In the genomic region with DNA sequence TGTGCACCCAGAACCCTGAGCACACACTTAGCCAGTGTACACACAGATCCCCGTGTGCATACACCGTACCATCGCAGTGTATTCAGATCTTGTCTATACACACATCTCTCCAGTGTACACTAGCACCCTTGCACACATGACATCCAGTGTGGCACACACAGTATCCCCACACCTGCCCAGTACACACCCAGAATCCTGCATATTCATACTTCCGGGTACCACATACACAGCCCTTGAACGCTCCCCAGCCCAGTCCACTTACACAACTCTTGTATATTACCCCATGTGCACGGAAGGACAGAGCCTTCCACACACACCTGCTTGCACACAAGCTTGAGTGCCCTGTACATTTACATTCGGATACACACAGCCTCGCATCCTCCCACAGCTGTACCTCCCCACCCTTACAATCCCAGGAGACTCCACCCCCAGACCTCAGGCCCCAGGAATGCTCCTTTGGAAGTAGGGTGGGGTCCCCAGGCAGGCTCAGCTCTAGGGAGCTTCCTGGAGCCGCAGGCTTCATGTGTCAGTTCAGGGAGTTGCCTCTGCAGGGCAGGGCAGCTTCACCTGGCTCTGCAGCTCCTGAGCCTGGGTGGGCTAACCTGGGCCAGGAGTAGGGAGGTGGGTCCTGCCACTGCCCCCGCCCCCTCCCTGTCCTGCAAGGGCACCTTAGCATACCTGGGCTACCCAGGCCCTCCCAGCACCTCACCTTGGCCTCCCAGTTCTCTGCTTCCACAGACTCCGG, we compare ENCODE assay signal across 8 cellular contexts. TPM values are rescaled to one million over a fixed set of nuclear protein-coding genes. Genes with fewer than 3 reads are reported as not detected.
DNase-seq lines count a peak whose midpoint lies in the region; ATAC-seq, FAIRE-seq and TF ChIP-seq lines count a peak whose summit lies in the region.

No MANE protein-coding gene starts in this region.

- H4K5ac ChIP-seq in H1 (ENCODE audit: insufficient read length, low read depth, low read length): no peak overlapping the region

- H3K23ac ChIP-seq in H1 (ENCODE audit: insufficient read length): no peak overlapping the region

- no peaks in the 10 kb centered on the region for H3K9me3 Mint-ChIP-seq in IgD-negative memory B cell
- H3K9me3 Mint-ChIP-seq in naive thymus-derived CD8-positive, alpha-beta T cell: no peaks in the 10 kb centered on the region

- peaks cover 10 to 35% (median 14%) of the 10 kb centered on the region in 3 donors for H3K4me1 Mint-ChIP-seq in IgD-negative memory B cell
- H3K4me1 Mint-ChIP-seq in naive thymus-derived CD8-positive, alpha-beta T cell: peaks cover 28 to 68% (median 53%) of the 10 kb centered on the region in 4 donors

- peaks cover 1 to 19% of the 10 kb centered on the region in 2 experiments for H4K20me1 ChIP-seq in H1 (replicated peaks in 1 of 2; ENCODE audit: control insufficient read depth in 1 of 2, insufficient read depth in 2 of 2, low read length in 2 of 2)

- POLR2A ChIA-PET in A673 (lab: Charles Lee; ENCODE audit: low non-redundant PET) (no interaction called here), H1 (lab: Charles Lee; ENCODE audit: partially characterized antibody) (interaction anchor here (0.6 to 24.3 kb wide), 19 partner anchors 10 to 155 kb away, joined by 3 to 350 read pairs (median 7); partner anchors contain the start of gene AHDC1)
- POLR2A ChIA-PET in naive thymus-derived CD8-positive, alpha-beta T cell (lab: Charles Lee): interaction anchor here (1.0 to 3.9 kb wide), 10 partner anchors 11 to 113 kb away, joined by 3 to 22 read pairs (median 5); partner anchors contain the start of genes AHDC1 and WASF2

- CTCF ChIA-PET in A673 (lab: Charles Lee): interaction anchor here (0.5 to 3.6 kb wide), 16 partner anchors 10 to 638 kb away, joined by 3 to 37 read pairs (median 5); no protein-coding TSS in a partner anchor
- CTCF ChIA-PET in H1 (lab: Charles Lee; ENCODE audit: partially characterized antibody): interaction anchor here (0.6 to 56.1 kb wide), 33 partner anchors 5 to 655 kb away, joined by 3 to 1807 read pairs (median 6); partner anchors contain the start of genes AHDC1, MAP3K6 and WASF2

- peaks cover 0 to 17% of the 10 kb centered on the region in 2 experiments; a peak in 2 of 4 replicates for H3K79me2 ChIP-seq in H1 (ENCODE audit: control insufficient read depth in 1 of 2, insufficient read depth in 2 of 2, low read length in 2 of 2)

- peaks cover 2% of the 10 kb centered on the region; the same call in 1 of the 2 replicates for H3K23me2 ChIP-seq in H1 (ENCODE audit: low read depth, low read length)

- ATAC-seq in naive thymus-derived CD8-positive, alpha-beta T cell: no peak
- ATAC-seq in HG03280 (IDR thresholded peaks at IDR 0.05; ENCODE audit: unreplicated experiment) (no peak), HG02852 (IDR thresholded peaks at IDR 0.05; ENCODE audit: unreplicated experiment) (no peak)

- H3K36me3 ChIP-seq in A673 (ENCODE audit: insufficient read depth, low read length, poor library complexity, severe bottlenecking) (peaks cover 7% of the 10 kb centered on the region), H1 (ENCODE audit: control insufficient read depth in 2 of 4, insufficient read depth in 4 of 4, low read length in 3 of 4) (peaks cover 0 to 3% (median 0%) of the 10 kb centered on the region in 4 experiments; a peak in 1 of 8 replicates)

- TF ChIP-seq RAD21 in H1 (IDR thresholded peaks at IDR 0.05 in 1 of 2, conservative IDR thresholded peaks at IDR 0.05 in 1 of 2; ENCODE audit: low read depth in 2 of 2, low read length in 2 of 2): peak; percentile 16 to 45; a peak in 1 of 4 replicates

- peak overlapping the region; percentile 44; the same call in 1 of the 2 replicates for H2AK5ac ChIP-seq in H1 (ENCODE audit: low read depth, low read length)

- H4K8ac ChIP-seq in H1 (ENCODE audit: extremely low read depth, insufficient read depth, low read length): peak overlapping the region; percentile 28; the same call in 1 of the 2 replicates

- no peaks in the 10 kb centered on the region for H3K27me3 ChIP-seq in A673 (replicated peaks; ENCODE audit: insufficient read depth, low read depth, low read length, poor library complexity)
- no peaks in the 10 kb centered on the region; a peak in 1 of 7 replicates for H3K27me3 ChIP-seq in H1 (replicated peaks in 1 of 4; ENCODE audit: control insufficient read depth in 3 of 4, extremely low read depth in 1 of 4, insufficient read depth in 3 of 4, low read length in 3 of 4)

- peak overlapping the region; percentile 95 for H3K18ac ChIP-seq in H1 (ENCODE audit: extremely low read depth, low read length)

- 80% methylated on average over 11 of the region's 11 CpGs; no CpG with 5 or more reads in 1 of the 2 experiments for WGBS in H1 (ENCODE audit: extremely low coverage in 1 of 2, insufficient coverage in 1 of 2, insufficient read length in 1 of 2, insufficient replicate concordance in 2 of 2, low coverage in 1 of 2, low lambda C conversion rate in 2 of 2, missing lambda C conversion rate in 1 of 2), 2 experiments

- peak overlapping the region; percentile 34 for H2BK120ac ChIP-seq in H1 (replicated peaks; ENCODE audit: low read depth, low read length)

- peaks cover 59% of the 10 kb centered on the region for H3K4me1 ChIP-seq in A673 (ENCODE audit: insufficient read depth, low read length, poor library complexity, severe bottlenecking)
- peaks cover 13 to 48% (median 25%) of the 10 kb centered on the region in 4 experiments for H3K4me1 ChIP-seq in H1 (replicated peaks in 1 of 4; ENCODE audit: control insufficient read depth in 3 of 4, insufficient read depth in 4 of 4, low read length in 3 of 4)

- no peak for DNase-seq in A673 (ENCODE audit: low spot score)
- no peak for DNase-seq in H1 (ENCODE audit: low read depth in 1 of 2, low spot score in 2 of 2)
- DNase-seq in naive thymus-derived CD8-positive, alpha-beta T cell: no peak
- DNase-seq in NCI-H748 treated with DMSO at 0.1 percent for 48 hours (lab: John Stamatoyannopoulos, UW): no peak
- no peak for DNase-seq in activated CD8-positive, alpha-beta memory T cell treated with anti-CD3 and anti-CD28 coated beads for 24 hours

- H2AFZ ChIP-seq in H1 (ENCODE audit: low read length): no peak overlapping the region

- peak overlapping the region; percentile 22; the same call in 1 of the 2 replicates for H2BK5ac ChIP-seq in H1 (ENCODE audit: low read depth, low read length)

- intact Hi-C loops in A673 (cut with micrococcal nuclease; ENCODE audit: unreplicated experiment): no loop called here

- H3K27ac ChIP-seq in A673 (ENCODE audit: low read depth, low read length, poor library complexity, severe bottlenecking) (peak overlapping the region; percentile 11), H1 (ENCODE audit: low read depth, low read length) (no peak overlapping the region; the same call in 1 of the 2 replicates)

- TF ChIP-seq CTCF in A673 (conservative IDR thresholded peaks at IDR 0.05; ENCODE audit: low read depth, low read length) (no peak), H1 (IDR thresholded peaks at IDR 0.05; ENCODE audit: control extremely low read depth in 1 of 3, insufficient read depth in 1 of 3, low read depth in 1 of 3, low read length in 3 of 3) (no peak)

- no peak for FAIRE-seq in H1 (lab: Jason Lieb, UNC)

- H3K9me3 ChIP-seq in A673 (ENCODE audit: low read depth, low read length, poor library complexity, severe bottlenecking): no peaks in the 10 kb centered on the region
- no peaks in the 10 kb centered on the region for H3K9me3 ChIP-seq in H1 (ENCODE audit: insufficient read depth in 2 of 2, low read depth in 1 of 2, low read length in 1 of 2)

- H3K27me3 Mint-ChIP-seq in IgD-negative memory B cell: no peaks in the 10 kb centered on the region
- H3K27me3 Mint-ChIP-seq in naive thymus-derived CD8-positive, alpha-beta T cell: no peaks in the 10 kb centered on the region

- TF ChIP-seq EP300 in H1 (IDR thresholded peaks at IDR 0.05; ENCODE audit: borderline replicate concordance in 1 of 2, low read depth in 2 of 2, low read length in 2 of 2): no peak

- H3K4me3 ChIP-seq in A673 (ENCODE audit: low read depth, low read length, poor library complexity, severe bottlenecking) (no peak overlapping the region), H1 (ENCODE audit: extremely low read depth in 1 of 4, insufficient read depth in 2 of 4, low read depth in 3 of 4, low read length in 4 of 4) (peak overlapping the region in 2 of 4 experiments; percentile 1 to 42; a peak in 2 of 8 replicates)

- H3K36me3 Mint-ChIP-seq in IgD-negative memory B cell: peaks cover 4% of the 10 kb centered on the region
- peaks cover 0 to 3% (median 0%) of the 10 kb centered on the region in 3 donors for H3K36me3 Mint-ChIP-seq in naive thymus-derived CD8-positive, alpha-beta T cell

- 0 out of 2 replicates have a peak overlapping the region, but pooled peaks have one; percentile 77 for H2BK20ac ChIP-seq in H1 (ENCODE audit: low read length)

- H3K4me2 ChIP-seq in H1 (ENCODE audit: insufficient read depth in 1 of 2, low read depth in 2 of 2, low read length in 2 of 2): peak overlapping the region; percentile 26 to 31

- peaks cover 10% of the 10 kb centered on the region for H3K79me1 ChIP-seq in H1 (ENCODE audit: low read depth, low read length)

- peak overlapping the region; percentile 5 for H4K91ac ChIP-seq in H1 (replicated peaks; ENCODE audit: insufficient read length, low read length)

- 0 out of 7 replicates have a peak overlapping the region, but pooled peaks of 1 of the 4 experiments have one; percentile 7 for H3K9ac ChIP-seq in H1 (replicated peaks in 1 of 4; ENCODE audit: extremely low read depth in 1 of 4, low read depth in 3 of 4, low read length in 3 of 4)

- H3K4me3 Mint-ChIP-seq in IgD-negative memory B cell: no peak overlapping the region
- peak overlapping the region in 3 of 10 donors; percentile 26 to 59 (median 45) for H3K4me3 Mint-ChIP-seq in naive thymus-derived CD8-positive, alpha-beta T cell

- no peak overlapping the region for H3K14ac ChIP-seq in H1 (ENCODE audit: insufficient read length)

- peak overlapping the region; percentile 94; the same call in 1 of the 2 replicates for H2BK12ac ChIP-seq in H1 (ENCODE audit: low read depth, low read length)

- BruUV-seq in A673 (replicated peaks; lab: Mats Ljungman, UMichigan): no TSS peak

- H3K56ac ChIP-seq in H1 (replicated peaks; ENCODE audit: insufficient read length, low read depth, low read length): no peak overlapping the region

- H3K4ac ChIP-seq in H1 (replicated peaks; ENCODE audit: insufficient read length, low read depth, low read length): peak overlapping the region; percentile 95

- no peak for TF ChIP-seq POLR2A in H1 (IDR thresholded peaks at IDR 0.05; ENCODE audit: control extremely low read depth in 1 of 2, low read depth in 2 of 2, low read length in 2 of 2)

- peak overlapping the region in 2 of 3 donors; percentile 55 to 90 for H3K27ac Mint-ChIP-seq in IgD-negative memory B cell
- peak overlapping the region in 9 of 10 donors; percentile 22 to 88 (median 71) for H3K27ac Mint-ChIP-seq in naive thymus-derived CD8-positive, alpha-beta T cell

- H2BK15ac ChIP-seq in H1 (ENCODE audit: low read length): peak overlapping the region; percentile 83; the same call in 1 of the 2 replicates

RNA-seq across cellular contexts. Expression of gene AHDC1, which starts 46.2 kb away (rescaled TPM):
- total RNA-seq in A673 (2021): 33.2 and 34.2 TPM in 2 replicates
- polyA plus RNA-seq in IgD-negative memory B cell: 1.1 TPM
- 35.1 and 39.4 TPM in 2 replicates for total RNA-seq in H1 (2021; fragmentation: NEBNext Ultra II Directional; extraction: Animal tissue kit (Norgen Biotek cat#: 25700))
- polyA plus RNA-seq in H1 (2011; rRNA removed): 4.4 and 8.6 TPM in 2 replicates
- polyA plus RNA-seq in H1 (2011; cell fraction: cytosol; rRNA removed): 3.3 TPM
- 17.1 TPM for polyA plus RNA-seq in H1 (2011; cell fraction: nucleus; rRNA removed)
- 18.4 to 23.0 TPM (median 21.1 TPM) in 4 replicates for polyA plus RNA-seq in H1 (2012, experiment 1 of 2)
- polyA plus RNA-seq in H1 (2012, experiment 2 of 2): 17.0 TPM
- polyA plus RNA-seq in H1 (2013, experiment 1 of 2): 11.2 TPM
- polyA plus RNA-seq in H1 (2013, experiment 2 of 2): 11.1 TPM
- polyA minus RNA-seq in H1 (2011; rRNA and poly(A)+ RNA removed): 4.4 and 6.1 TPM in 2 replicates
- 11.9 TPM for polyA minus RNA-seq in H1 (2011; cell fraction: cytosol; rRNA and poly(A)+ RNA removed)
- polyA minus RNA-seq in H1 (2011; cell fraction: nucleus; rRNA and poly(A)+ RNA removed): 10.5 TPM
- total RNA-seq in naive thymus-derived CD8-positive, alpha-beta T cell: 10 to 100 TPM; 19.6 to 24.7 TPM
- polyA plus RNA-seq in naive thymus-derived CD8-positive, alpha-beta T cell: 1 to 10 TPM in 2 of 3 donors, under 1 TPM in 1; 0.57 to 2.4 (median 1.0) TPM
